In the genomic region with DNA sequence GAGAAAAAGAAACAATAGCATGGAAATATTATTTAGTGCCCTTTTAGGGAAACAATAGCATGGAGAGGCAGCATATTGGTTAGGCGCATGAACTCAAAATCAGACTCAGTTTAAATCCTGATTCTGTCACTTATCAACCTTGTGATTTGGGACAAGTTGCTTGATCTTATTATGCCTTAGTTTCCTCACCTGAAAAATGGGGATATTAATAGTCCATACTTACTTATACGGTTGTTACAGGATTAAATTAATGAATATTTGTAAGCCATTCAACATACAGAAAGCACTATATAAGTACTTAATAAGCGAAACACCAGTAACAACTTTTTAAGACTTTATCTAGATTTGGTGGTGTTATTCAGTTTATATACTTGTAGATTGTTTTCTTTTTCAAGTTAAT, we compare ENCODE assay signal across 8 cellular contexts. TPM values are rescaled to one million over a fixed set of nuclear protein-coding genes. Genes with fewer than 3 reads are reported as not detected.
A peak's percentile ranks its signal among the peaks of the same experiment; 100 is the strongest.
DNase-seq lines count a peak whose midpoint lies in the region; ATAC-seq and TF ChIP-seq lines count a peak whose summit lies in the region.

No MANE protein-coding gene starts in this region.

- ATAC-seq in activated T-cell treated with anti-CD3 and anti-CD28 coated beads, Interleukin-2, amount 50 U/mL, for 4 hours, result no peak
- no peak for ATAC-seq in WTC11
- no peak for ATAC-seq in HG02973 (IDR thresholded peaks at IDR 0.05; ENCODE audit: unreplicated experiment)

- no peak overlapping the region for H3K9ac ChIP-seq in iPS-18a (ENCODE audit: low read length)
- H3K9ac ChIP-seq in subcutaneous abdominal adipose tissue (ENCODE audit: low read length in 5 of 5), result peak overlapping the region in 3 of 5 donors; percentile 86 to 92 (median 90)

- DNase-seq in activated T-cell treated with anti-CD3 and anti-CD28 coated beads, Interleukin-2, amount 50 U/mL, for 4 hours, result no peak
- no peak for DNase-seq in activated T-cell treated with anti-CD3 and anti-CD28 coated beads, Interleukin-2, amount 50 U/mL, for 48 hours
- DNase-seq in WTC11 (ENCODE audit: low spot score), result no peak
- DNase-seq in NCI-H146 treated with DMSO at 0.1 percent for 48 hours (lab: John Stamatoyannopoulos, UW; ENCODE audit: unreplicated experiment), result no peak
- DNase-seq in 8988T, result no peak

- CTCF ChIA-PET in WTC11 (lab: Charles Lee), result no interaction called here

- H3K9me3 Mint-ChIP-seq in activated T-cell treated with anti-CD3 and anti-CD28 coated beads, Interleukin-2, amount 50 U/mL, for 4 hours, result no peaks in the 10 kb centered on the region
- H3K9me3 Mint-ChIP-seq in WTC11, result no peaks in the 10 kb centered on the region; the same call in 1 of the 2 replicates

- POLR2A ChIA-PET in WTC11 (lab: Charles Lee), result no interaction called here

- peaks cover 18% of the 10 kb centered on the region for H3K36me3 Mint-ChIP-seq in activated T-cell treated with anti-CD3 and anti-CD28 coated beads, Interleukin-2, amount 50 U/mL, for 4 hours (ENCODE audit: insufficient read depth)
- H3K36me3 Mint-ChIP-seq in WTC11, result peaks cover 14% of the 10 kb centered on the region

- H3K9me3 ChIP-seq in iPS-18a (ENCODE audit: control insufficient read depth, low read depth, low read length), result no peaks in the 10 kb centered on the region
- no peaks in the 10 kb centered on the region for H3K9me3 ChIP-seq in subcutaneous abdominal adipose tissue (ENCODE audit: control insufficient read depth in 5 of 5, low read length in 5 of 5)

- H3K27me3 Mint-ChIP-seq in activated T-cell treated with anti-CD3 and anti-CD28 coated beads, Interleukin-2, amount 50 U/mL, for 4 hours (ENCODE audit: low read depth), result peaks cover 15% of the 10 kb centered on the region
- H3K27me3 Mint-ChIP-seq in WTC11 (ENCODE audit: low read depth), result peaks cover 5% of the 10 kb centered on the region; the same call in 1 of the 2 replicates

- H3K4me3 ChIP-seq in iPS-18a (ENCODE audit: low read length), result peak overlapping the region; percentile 93
- H3K4me3 ChIP-seq in subcutaneous abdominal adipose tissue (ENCODE audit: low read depth in 1 of 5, low read length in 5 of 5), result peak overlapping the region in 4 of 5 donors; percentile 79 to 99 (median 96)

- H3K27me3 ChIP-seq in iPS-18a (ENCODE audit: control insufficient read depth, insufficient read depth, low read length) (peaks cover 15% of the 10 kb centered on the region), subcutaneous abdominal adipose tissue (ENCODE audit: control insufficient read depth in 5 of 5, insufficient read depth in 4 of 5, low read length in 5 of 5) (no peaks in the 10 kb centered on the region)

- H3K4me3 Mint-ChIP-seq in activated T-cell treated with anti-CD3 and anti-CD28 coated beads, Interleukin-2, amount 50 U/mL, for 4 hours, result peak overlapping the region; percentile 97
- peak overlapping the region; percentile 97 for H3K4me3 Mint-ChIP-seq in WTC11

- TF ChIP-seq CTCF in WTC11 (IDR thresholded peaks at IDR 0.05), result no peak

- H3K27ac Mint-ChIP-seq in WTC11, result no peak overlapping the region

- H3K36me3 ChIP-seq in iPS-18a (ENCODE audit: control insufficient read depth, low read depth, low read length) (no peaks in the 10 kb centered on the region), subcutaneous abdominal adipose tissue (ENCODE audit: control insufficient read depth in 5 of 5, insufficient read depth in 5 of 5, low read length in 5 of 5) (peaks cover 0 to 3% (median 0%) of the 10 kb centered on the region in 5 donors)

- H3K4me1 ChIP-seq in iPS-18a (ENCODE audit: control insufficient read depth, low read depth, low read length) (peaks cover 46% of the 10 kb centered on the region), subcutaneous abdominal adipose tissue (ENCODE audit: control insufficient read depth in 5 of 5, insufficient read depth in 5 of 5, low read length in 5 of 5) (peaks cover 3 to 39% (median 33%) of the 10 kb centered on the region in 5 donors)

- H3K27ac ChIP-seq in iPS-18a (ENCODE audit: low read length) (no peak overlapping the region), subcutaneous abdominal adipose tissue (ENCODE audit: low read depth, low read length) (no peak overlapping the region)

- H3K4me1 Mint-ChIP-seq in activated T-cell treated with anti-CD3 and anti-CD28 coated beads, Interleukin-2, amount 50 U/mL, for 4 hours (ENCODE audit: low read depth), result peaks cover 39% of the 10 kb centered on the region
- H3K4me1 Mint-ChIP-seq in WTC11, result peaks cover 55% of the 10 kb centered on the region

TF ChIP-seq in WTC11, 78 proteins besides CTCF, POLR2A, EP300 and RAD21:
- no peak for TF ChIP-seq GABPB1 (CRISPR knock-in tag; IDR thresholded peaks at IDR 0.05)

RNA-seq across cellular contexts. Expression of a gene that starts 1.2 kb away (rescaled TPM):
- 10 to 100 TPM; 54.7 to 58.9 (median 56.3) TPM for total RNA-seq in activated T-cell treated with anti-CD3 and anti-CD28 coated beads, Interleukin-2, amount 50 U/mL, for 4 hours
- total RNA-seq in WTC11 (2021), result 22.1 to 24.6 TPM (median 23.8 TPM) in 3 replicates

RNA-seq across cellular contexts. Expression of a gene that starts 15.2 kb away (rescaled TPM):
- 1 to 10 TPM in 2 of 3 donors, under 1 TPM in 1; 0.63 to 1.5 (median 1.2) TPM for total RNA-seq in activated T-cell treated with anti-CD3 and anti-CD28 coated beads, Interleukin-2, amount 50 U/mL, for 4 hours
- 1.5 to 2.1 TPM (median 1.5 TPM) in 3 replicates for total RNA-seq in WTC11 (2021)
